ENCODE assay signal across 21 cellular contexts in the genomic region with DNA sequence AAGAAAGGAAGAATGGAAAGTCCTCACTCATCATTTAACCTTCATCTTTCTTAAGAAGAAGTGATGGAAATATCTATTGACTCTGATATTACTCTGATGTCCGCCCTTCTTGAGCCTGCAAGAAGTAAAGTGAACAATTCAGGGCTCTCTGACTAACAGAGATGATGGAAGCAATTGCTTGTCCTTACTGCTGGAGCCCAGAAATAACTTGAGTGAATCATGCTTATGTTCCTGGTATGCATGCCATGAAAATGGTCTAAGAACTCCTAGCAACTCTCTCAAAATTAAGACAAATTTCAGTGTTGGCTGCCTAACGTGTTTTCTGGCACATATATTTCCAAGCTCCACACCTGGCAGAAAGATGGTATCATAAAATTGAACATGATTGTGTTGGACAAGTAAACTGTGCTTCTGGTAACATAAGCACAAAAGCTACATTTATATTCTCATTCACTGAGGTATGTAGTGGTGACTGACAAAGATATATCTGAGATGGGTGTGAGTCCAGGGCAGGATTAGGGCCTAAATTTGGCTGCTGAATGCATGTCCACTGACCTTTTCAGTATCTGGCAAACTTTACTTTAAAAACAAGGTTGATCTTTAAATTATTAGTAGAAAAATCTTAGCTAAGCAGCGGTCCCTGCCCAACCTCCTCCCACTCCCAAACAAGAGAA.
DNase-seq lines count a peak whose midpoint lies in the region; ATAC-seq and TF ChIP-seq lines count a peak whose summit lies in the region.
"Had no signal": no experiment of that assay in that cellular context is flagged by ENCODE, and none has a peak within 500 bp of the region (broad histone marks: within the 10 kb centered on the region; RNA-seq: fewer than 3 reads in every experiment).

No MANE protein-coding gene starts in this region.

- H4K5ac ChIP-seq in IMR-90 (ENCODE audit: low read depth, low read length) = no peak overlapping the region

- no CpG with 5 or more reads among the region's 3 CpGs for WGBS in IMR-90 (ENCODE audit: extremely low coverage in 2 of 2, insufficient read length in 1 of 2), 2 experiments
- 94% methylated on average over 1 of the region's 3 CpGs for WGBS in mesenchymal stem cell

- no peak overlapping the region for H3K4me3 ChIP-seq in IMR-90 (ENCODE audit: insufficient read depth, low read depth, low read length)
- H3K4me3 ChIP-seq in mesenchymal stem cell (ENCODE audit: insufficient read depth in 1 of 2, low read depth in 1 of 2, low read length in 2 of 2) = no peak overlapping the region
- H3K4me3 ChIP-seq: MG63, mucosa of descending colon, right lobe of liver, SJSA1 had no signal

- CTCF ChIA-PET in IMR-90 (lab: Yijun Ruan, JAX) = no interaction called here
- CTCF ChIA-PET in WTC11 (lab: Charles Lee) = no interaction called here

- H4K91ac ChIP-seq in IMR-90 (ENCODE audit: insufficient read depth, low read depth, low read length) = no peak overlapping the region
- H4K91ac ChIP-seq in mesenchymal stem cell (ENCODE audit: low read length) = no peak overlapping the region

- no peak overlapping the region for H3K18ac ChIP-seq in IMR-90 (ENCODE audit: low read depth, low read length)
- no peak overlapping the region for H3K18ac ChIP-seq in mesenchymal stem cell (ENCODE audit: low read depth in 1 of 2, low read length in 2 of 2)

- H3K9me3 Mint-ChIP-seq in WTC11 (no peaks in the 10 kb centered on the region), osteocyte (ENCODE audit: unreplicated experiment) (no peaks in the 10 kb centered on the region)
- H3K9me3 Mint-ChIP-seq: activated naive CD4-positive, alpha-beta T cell treated with anti-CD3 and anti-CD28 coated beads, Interleukin-2, amount 50 U/mL, for 24 hours; activated T-cell treated with anti-CD3 and anti-CD28 coated beads, Interleukin-2, amount 50 U/mL, for 72 hours; brain; stimulated activated naive CD8-positive, alpha-beta T cell treated with anti-CD3 and anti-CD28 coated beads, Interleukin-15, Interleukin-2, amounts not matched to agents 100 ng/mL and 50 ng/mL, for 24 hours had no signal

- H3K27ac ChIP-seq in IMR-90 (ENCODE audit: insufficient read depth, low read length) (no peak overlapping the region), mesenchymal stem cell (ENCODE audit: low read length, poor library complexity, severe bottlenecking) (no peak overlapping the region)
- H3K27ac ChIP-seq: C4-2B, right lobe of liver, SJSA1 had no signal

- H2BK5ac ChIP-seq in IMR-90 (ENCODE audit: low read depth, low read length, poor library complexity, severe bottlenecking) (no peak overlapping the region), mesenchymal stem cell (ENCODE audit: low read depth, low read length, poor library complexity, severe bottlenecking) (no peak overlapping the region)

- H3K4me1 Mint-ChIP-seq in WTC11 = no peaks in the 10 kb centered on the region
- no peaks in the 10 kb centered on the region for H3K4me1 Mint-ChIP-seq in osteocyte (ENCODE audit: unreplicated experiment)
- H3K4me1 Mint-ChIP-seq: activated naive CD4-positive, alpha-beta T cell treated with anti-CD3 and anti-CD28 coated beads, Interleukin-2, amount 50 U/mL, for 24 hours; brain; IgD-negative memory B cell had no signal

- ATAC-seq in IMR-90 (ENCODE audit: low read depth) (peak; percentile 91), WTC11 (no peak)
- ATAC-seq: activated T-cell treated with anti-CD3 and anti-CD28 coated beads, Interleukin-2, amount 50 U/mL, for 72 hours; mucosa of descending colon; right lobe of liver had no signal

- H3K4ac ChIP-seq in IMR-90 (ENCODE audit: low read depth, low read length) (no peak overlapping the region), mesenchymal stem cell (ENCODE audit: low read depth in 1 of 2, low read length in 2 of 2) (no peak overlapping the region)

- DNase-seq in IMR-90 (peak; percentile 72), dedifferentiated amniotic fluid mesenchymal stem cell (ENCODE audit: extremely low spot score) (peak; percentile 52), mesenchymal stem cell (peak; percentile 45), WTC11 (ENCODE audit: low spot score) (no peak), NAMALWA (ENCODE audit: low spot score) (no peak), osteocyte (ENCODE audit: extremely low spot score, unreplicated experiment) (no peak)
- no peak for DNase-seq in activated CD4-positive, alpha-beta T cell treated with anti-CD3 and anti-CD28 coated beads for 48 hours
- DNase-seq: activated T-cell treated with anti-CD3 and anti-CD28 coated beads, Interleukin-2, amount 50 U/mL, for 72 hours; dermis blood vessel endothelial cell; head of caudate nucleus; MG63; mucosa of descending colon; NCI-H1694; NCI-H2227 treated with DMSO at 0.1 percent for 48 hours; right lobe of liver had no signal

- in situ Hi-C loops in IMR-90 (cut with MboI; ENCODE audit: low sequenced_read_pairs) = no loop called here

- no peak overlapping the region for H3K9ac ChIP-seq in IMR-90 (ENCODE audit: low read depth, low read length)
- no peak overlapping the region for H3K9ac ChIP-seq in mesenchymal stem cell (ENCODE audit: low read length)

- H4K8ac ChIP-seq in IMR-90 (ENCODE audit: low read depth in 2 of 2, low read length in 2 of 2) = no peak overlapping the region
- no peak overlapping the region for H4K8ac ChIP-seq in mesenchymal stem cell (ENCODE audit: low read length)

- H3K27ac Mint-ChIP-seq in WTC11 (no peak overlapping the region), osteocyte (ENCODE audit: unreplicated experiment) (no peak overlapping the region)
- H3K27ac Mint-ChIP-seq: activated naive CD4-positive, alpha-beta T cell treated with anti-CD3 and anti-CD28 coated beads, Interleukin-2, amount 50 U/mL, for 24 hours; activated T-cell treated with anti-CD3 and anti-CD28 coated beads, Interleukin-2, amount 50 U/mL, for 72 hours; IgD-negative memory B cell; stimulated activated naive CD8-positive, alpha-beta T cell treated with anti-CD3 and anti-CD28 coated beads, Interleukin-15, Interleukin-2, amounts not matched to agents 100 ng/mL and 50 ng/mL, for 24 hours had no signal

- H2AK5ac ChIP-seq in IMR-90 (ENCODE audit: low read depth, low read length) (no peak overlapping the region), mesenchymal stem cell (ENCODE audit: low read length, severe bottlenecking) (no peak overlapping the region)

- POLR2A ChIA-PET in IMR-90 (lab: Charles Lee; ENCODE audit: unreplicated experiment) (no interaction called here), WTC11 (lab: Charles Lee) (no interaction called here)

- H3K4me3 Mint-ChIP-seq in WTC11 (no peak overlapping the region), osteocyte (ENCODE audit: unreplicated experiment) (no peak overlapping the region)
- H3K4me3 Mint-ChIP-seq: activated naive CD4-positive, alpha-beta T cell treated with anti-CD3 and anti-CD28 coated beads, Interleukin-2, amount 50 U/mL, for 24 hours; activated T-cell treated with anti-CD3 and anti-CD28 coated beads, Interleukin-2, amount 50 U/mL, for 72 hours; brain; IgD-negative memory B cell; stimulated activated naive CD8-positive, alpha-beta T cell treated with anti-CD3 and anti-CD28 coated beads, Interleukin-15, Interleukin-2, amounts not matched to agents 100 ng/mL and 50 ng/mL, for 24 hours had no signal

- H2BK15ac ChIP-seq in IMR-90 (ENCODE audit: low read depth, low read length) (0 out of 3 replicates have a peak overlapping the region, but pooled peaks have one; percentile 33), mesenchymal stem cell (ENCODE audit: low read depth, poor library complexity, severe bottlenecking) (no peak overlapping the region)

- H2BK12ac ChIP-seq in mesenchymal stem cell (ENCODE audit: low read length in 2 of 2) = no peak overlapping the region

- no peak for TF ChIP-seq RAD21 in IMR-90 (IDR thresholded peaks at IDR 0.05; ENCODE audit: low read length)

- H2BK20ac ChIP-seq in IMR-90 (ENCODE audit: low read depth, low read length) = no peak overlapping the region

- H3K23ac ChIP-seq in IMR-90 (ENCODE audit: low read depth, low read length) (no peak overlapping the region), mesenchymal stem cell (ENCODE audit: low read length in 2 of 2) (no peak overlapping the region)

- no TSS peak for BruUV-seq in IMR-90 (replicated peaks; lab: Mats Ljungman, UMichigan)

- H3K9me1 ChIP-seq in IMR-90 (ENCODE audit: insufficient read depth, low read length) = no peaks in the 10 kb centered on the region

- dilution Hi-C loops in IMR-90 (cut with HindIII; ENCODE audit: low sequenced_read_pairs, unreplicated experiment) = no loop called here

- H3K4me2 ChIP-seq in IMR-90 (ENCODE audit: low read depth, low read length) = no peak overlapping the region
- no peak overlapping the region for H3K4me2 ChIP-seq in mesenchymal stem cell (ENCODE audit: low read length, poor library complexity, severe bottlenecking)

- H2BK120ac ChIP-seq in IMR-90 (ENCODE audit: low read depth, low read length) (no peak overlapping the region), mesenchymal stem cell (ENCODE audit: low read depth, low read length) (no peak overlapping the region)

- no peaks in the 10 kb centered on the region for H4K20me1 ChIP-seq in IMR-90 (ENCODE audit: insufficient read depth, low read length)

- no peak for TF ChIP-seq POLR2A in IMR-90 (IDR thresholded peaks at IDR 0.05; ENCODE audit: low read depth, low read length)

- H3K9me3 ChIP-seq in IMR-90 (ENCODE audit: control insufficient read depth, insufficient read depth, low read length) = no peaks in the 10 kb centered on the region
- no peaks in the 10 kb centered on the region for H3K9me3 ChIP-seq in mesenchymal stem cell (ENCODE audit: control insufficient read depth, low read length)
- H3K9me3 ChIP-seq: MG63, mucosa of descending colon, right lobe of liver, SJSA1 had no signal

- no peaks in the 10 kb centered on the region for H3K36me3 Mint-ChIP-seq in WTC11
- H3K36me3 Mint-ChIP-seq in osteocyte (ENCODE audit: unreplicated experiment) = no peaks in the 10 kb centered on the region
- H3K36me3 Mint-ChIP-seq: activated naive CD4-positive, alpha-beta T cell treated with anti-CD3 and anti-CD28 coated beads, Interleukin-2, amount 50 U/mL, for 24 hours; brain had no signal

- H3K27me3 ChIP-seq in IMR-90 (ENCODE audit: control insufficient read depth, insufficient read depth, low read length) = no peaks in the 10 kb centered on the region
- H3K27me3 ChIP-seq in mesenchymal stem cell (ENCODE audit: control insufficient read depth in 1 of 2, insufficient read depth in 1 of 2, low read length in 2 of 2) = no peaks in the 10 kb centered on the region
- H3K27me3 ChIP-seq: MG63, right lobe of liver, SJSA1 had no signal

- TF ChIP-seq CTCF in IMR-90 (conservative IDR thresholded peaks at IDR 0.05; ENCODE audit: low read depth, low read length) (no peak), WTC11 (IDR thresholded peaks at IDR 0.05) (no peak), osteocyte (IDR thresholded peaks at IDR 0.05) (no peak)

- H3K56ac ChIP-seq in IMR-90 (ENCODE audit: extremely low read depth, insufficient read depth, low read length) = no peak overlapping the region

- H3K36me3 ChIP-seq in IMR-90 (ENCODE audit: control insufficient read depth, insufficient read depth, low read length) = no peaks in the 10 kb centered on the region
- no peaks in the 10 kb centered on the region for H3K36me3 ChIP-seq in mesenchymal stem cell (ENCODE audit: control insufficient read depth in 1 of 2, insufficient read depth in 2 of 2, low read depth in 1 of 2, low read length in 2 of 2)
- H3K36me3 ChIP-seq: MG63, right lobe of liver, SJSA1 had no signal

- H2AFZ ChIP-seq in IMR-90 (replicated peaks; ENCODE audit: low read length, poor library complexity) (no peak overlapping the region), mesenchymal stem cell (ENCODE audit: low read depth, low read length) (no peak overlapping the region)

- intact Hi-C loops in IMR-90 (cut with micrococcal nuclease) = no loop called here

- H3K14ac ChIP-seq in IMR-90 (replicated peaks; ENCODE audit: low read depth, low read length) (no peak overlapping the region), mesenchymal stem cell (ENCODE audit: low read length in 2 of 2) (no peak overlapping the region)

- H3K27me3 Mint-ChIP-seq in WTC11 (ENCODE audit: low read depth) = no peaks in the 10 kb centered on the region; the same call in 1 of the 2 replicates
- H3K27me3 Mint-ChIP-seq in osteocyte (ENCODE audit: unreplicated experiment) = peaks cover 12% of the 10 kb centered on the region

- H3K4me1 ChIP-seq in IMR-90 (ENCODE audit: control insufficient read depth, insufficient read depth, low read length) (no peaks in the 10 kb centered on the region), mesenchymal stem cell (ENCODE audit: control insufficient read depth, insufficient read depth, low read depth, low read length) (peaks cover 1% of the 10 kb centered on the region)

- no peaks in the 10 kb centered on the region for H3K79me1 ChIP-seq in IMR-90 (ENCODE audit: low read depth in 1 of 2, low read length in 2 of 2)
- no peaks in the 10 kb centered on the region for H3K79me1 ChIP-seq in mesenchymal stem cell (replicated peaks; ENCODE audit: low read length, poor library complexity, severe bottlenecking)

- H2AK9ac ChIP-seq in IMR-90 (replicated peaks; ENCODE audit: low read depth, low read length, poor library complexity) = no peak overlapping the region

Comparison
In these comparisons a context has a peak if more than half of its experiments do, and no peak if none do; other contexts are left out.
1. DNase-seq: peak in IMR-90 (single experiment), dedifferentiated amniotic fluid mesenchymal stem cell (single experiment) and mesenchymal stem cell (single experiment); none in WTC11 (single experiment), NAMALWA (single experiment), osteocyte (single experiment) and activated CD4-positive, alpha-beta T cell treated with anti-CD3 and anti-CD28 coated beads for 48 hours (single experiment).